In genomic region chr16:49850558-49851467, GRCh38 we compare ENCODE assay signal across 17 cellular contexts. TPM values are rescaled to one million over a fixed set of nuclear protein-coding genes. Genes with fewer than 3 reads are reported as not detected.
DNase-seq lines count a peak whose midpoint lies in the region; FAIRE-seq and TF ChIP-seq lines count a peak whose summit lies in the region.
"Had no signal": no experiment of that assay in that cellular context is flagged by ENCODE, and none has a peak within 500 bp of the region (broad histone marks: within the 10 kb centered on the region; RNA-seq: fewer than 3 reads in every experiment).

No MANE protein-coding gene starts in this region.

- CTCF ChIA-PET in H1 (lab: Charles Lee; ENCODE audit: partially characterized antibody), result interaction anchor here (0.6 to 3.6 kb wide), 4 partner anchors 10 to 97 kb away, joined by 3 to 13 read pairs (median 4); no protein-coding TSS in a partner anchor

- peaks cover 20 to 87% of the 10 kb centered on the region in 2 experiments for H3K79me2 ChIP-seq in H1 (ENCODE audit: control insufficient read depth in 1 of 2, insufficient read depth in 2 of 2, low read length in 2 of 2)
- H3K79me2 ChIP-seq in neural cell (replicated peaks; ENCODE audit: insufficient read depth, low read length), result peaks cover 78% of the 10 kb centered on the region

- TF ChIP-seq CTCF in H1 (IDR thresholded peaks at IDR 0.05; ENCODE audit: control extremely low read depth in 1 of 3, insufficient read depth in 1 of 3, low read depth in 1 of 3, low read length in 3 of 3) (no peak), neural cell (IDR thresholded peaks at IDR 0.05; ENCODE audit: poor library complexity, severe bottlenecking) (no peak)

- no peak overlapping the region for H2BK15ac ChIP-seq in H1 (ENCODE audit: low read length)

- H3K4me3 ChIP-seq in H1 (ENCODE audit: extremely low read depth in 1 of 4, insufficient read depth in 2 of 4, low read depth in 3 of 4, low read length in 4 of 4) (no peak overlapping the region), neural cell (ENCODE audit: low read length) (peak overlapping the region; percentile 73)
- H3K4me3 ChIP-seq: PC-9 had no signal

- no peak overlapping the region for H2BK5ac ChIP-seq in H1 (ENCODE audit: low read depth, low read length)

- H3K4me1 ChIP-seq in H1 (replicated peaks in 1 of 4; ENCODE audit: control insufficient read depth in 3 of 4, insufficient read depth in 4 of 4, low read length in 3 of 4), result peaks cover 14 to 41% (median 30%) of the 10 kb centered on the region in 4 experiments

- peaks cover 6% of the 10 kb centered on the region; the same call in 1 of the 2 replicates for H3K23me2 ChIP-seq in H1 (ENCODE audit: low read depth, low read length)

- no peak overlapping the region for H2BK20ac ChIP-seq in H1 (ENCODE audit: low read length)

- no peak overlapping the region for H2AK5ac ChIP-seq in H1 (ENCODE audit: low read depth, low read length)

- H3K27me3 ChIP-seq in H1 (replicated peaks in 1 of 4; ENCODE audit: control insufficient read depth in 3 of 4, extremely low read depth in 1 of 4, insufficient read depth in 3 of 4, low read length in 3 of 4), result no peaks in the 10 kb centered on the region
- H3K27me3 ChIP-seq in neural cell (ENCODE audit: insufficient read depth, low read depth, low read length), result peaks cover 6% of the 10 kb centered on the region
- H3K27me3 ChIP-seq: BE2C had no signal

- H3K14ac ChIP-seq in H1 (ENCODE audit: insufficient read length), result no peak overlapping the region

- H3K9me2 ChIP-seq in neural cell (ENCODE audit: insufficient read depth, low read length), result no peaks in the 10 kb centered on the region

- no peak for FAIRE-seq in H1 (lab: Jason Lieb, UNC)
- FAIRE-seq in urothelium cell line (lab: Jason Lieb, UNC), result peak; percentile 27
- no peak for FAIRE-seq in HTR-8/SVneo (lab: Jason Lieb, UNC)

- H4K5ac ChIP-seq in H1 (ENCODE audit: insufficient read length, low read depth, low read length), result no peak overlapping the region

- H2AFZ ChIP-seq in H1 (ENCODE audit: low read length) (no peak overlapping the region), neural cell (ENCODE audit: low read depth, low read length) (no peak overlapping the region)
- H2AFZ ChIP-seq: PC-9 had no signal

- H3K9ac ChIP-seq in H1 (replicated peaks in 1 of 4; ENCODE audit: extremely low read depth in 1 of 4, low read depth in 3 of 4, low read length in 3 of 4) (no peak overlapping the region), neural cell (ENCODE audit: low read length) (no peak overlapping the region)

- no peak overlapping the region for H4K8ac ChIP-seq in H1 (ENCODE audit: extremely low read depth, insufficient read depth, low read length)

- H3K18ac ChIP-seq in H1 (ENCODE audit: extremely low read depth, low read length), result no peak overlapping the region

- H4K20me1 ChIP-seq in H1 (replicated peaks in 1 of 2; ENCODE audit: control insufficient read depth in 1 of 2, insufficient read depth in 2 of 2, low read length in 2 of 2) (peaks cover 32 to 37% of the 10 kb centered on the region in 2 experiments), neural cell (ENCODE audit: insufficient read depth) (no peaks in the 10 kb centered on the region)

- no peak for TF ChIP-seq RAD21 in H1 (IDR thresholded peaks at IDR 0.05 in 1 of 2, conservative IDR thresholded peaks at IDR 0.05 in 1 of 2; ENCODE audit: low read depth in 2 of 2, low read length in 2 of 2)
- TF ChIP-seq RAD21 in neural cell (conservative IDR thresholded peaks at IDR 0.05), result no peak

- POLR2A ChIA-PET in H1 (lab: Charles Lee; ENCODE audit: partially characterized antibody), result interaction anchor here (1.1 to 1.6 kb wide), 4 partner anchors 9 to 76 kb away, joined by 3 to 5 read pairs (median 4); no protein-coding TSS in a partner anchor

- DNase-seq in H1 (ENCODE audit: low read depth in 1 of 2, low spot score in 2 of 2) (no peak), urothelium cell line (ENCODE audit: low spot score) (no peak), iPS-NIHi11 (ENCODE audit: low spot score) (no peak), HTR-8/SVneo (ENCODE audit: insufficient read length, low spot score) (no peak), activated T-cell treated with anti-CD3 and anti-CD28 coated beads for 4 hours (no peak)
- DNase-seq: BE2C, DMS 273 treated with DMSO at 0.1 percent for 48 hours, GOT3, HFFc6, NCI-H1436 treated with DMSO at 0.1 percent for 48 hours, NCI-H2107, NCI-H226, NCI-H526 treated with DMSO at 0.1 percent for 48 hours, PC-9 had no signal

- H3K4me2 ChIP-seq in H1 (ENCODE audit: insufficient read depth in 1 of 2, low read depth in 2 of 2, low read length in 2 of 2), result peak overlapping the region in 1 of 2 experiments; percentile 36; a peak in 2 of 4 replicates
- H3K4me2 ChIP-seq in neural cell (ENCODE audit: low read length), result no peak overlapping the region
- H3K4me2 ChIP-seq: PC-9 had no signal

- H2BK120ac ChIP-seq in H1 (replicated peaks; ENCODE audit: low read depth, low read length), result no peak overlapping the region

- 85% methylated on average over 13 of the region's 13 CpGs; no CpG with 5 or more reads in 1 of the 2 experiments for WGBS in H1 (ENCODE audit: extremely low coverage in 1 of 2, insufficient coverage in 1 of 2, insufficient read length in 1 of 2, insufficient replicate concordance in 2 of 2, low coverage in 1 of 2, low lambda C conversion rate in 2 of 2, missing lambda C conversion rate in 1 of 2), 2 experiments

- H3K9me3 ChIP-seq in H1 (ENCODE audit: insufficient read depth in 2 of 2, low read depth in 1 of 2, low read length in 1 of 2), result no peaks in the 10 kb centered on the region
- no peaks in the 10 kb centered on the region for H3K9me3 ChIP-seq in neural cell (ENCODE audit: low read length)
- H3K9me3 ChIP-seq: BE2C had no signal

- H3K23ac ChIP-seq in H1 (ENCODE audit: insufficient read length), result peak overlapping the region; percentile 54

- H4K91ac ChIP-seq in H1 (replicated peaks; ENCODE audit: insufficient read length, low read length), result no peak overlapping the region

- H3K36me3 ChIP-seq in H1 (ENCODE audit: control insufficient read depth in 2 of 4, insufficient read depth in 4 of 4, low read length in 3 of 4), result no peaks in the 10 kb centered on the region
- H3K36me3 ChIP-seq in neural cell (ENCODE audit: insufficient read depth, low read length), result no peaks in the 10 kb centered on the region
- H3K36me3 ChIP-seq: BE2C had no signal

- no peak for TF ChIP-seq POLR2A in H1 (IDR thresholded peaks at IDR 0.05; ENCODE audit: control extremely low read depth in 1 of 2, low read depth in 2 of 2, low read length in 2 of 2)

- TF ChIP-seq EP300 in H1 (IDR thresholded peaks at IDR 0.05; ENCODE audit: borderline replicate concordance in 1 of 2, low read depth in 2 of 2, low read length in 2 of 2), result no peak
- TF ChIP-seq EP300 in neural cell (conservative IDR thresholded peaks at IDR 0.05; ENCODE audit: poor library complexity, severe bottlenecking), result no peak

- no peak overlapping the region for H2BK12ac ChIP-seq in H1 (ENCODE audit: low read depth, low read length)

- H3K4ac ChIP-seq in H1 (replicated peaks; ENCODE audit: insufficient read length, low read depth, low read length), result no peak overlapping the region

- peaks cover 23% of the 10 kb centered on the region for H3K79me1 ChIP-seq in H1 (ENCODE audit: low read depth, low read length)

- peaks cover 6% of the 10 kb centered on the region for H3F3A ChIP-seq in neural cell (ENCODE audit: insufficient read depth, low read length, poor library complexity, severe bottlenecking)

- H3K56ac ChIP-seq in H1 (replicated peaks; ENCODE audit: insufficient read length, low read depth, low read length), result no peak overlapping the region

- H3K27ac ChIP-seq in H1 (ENCODE audit: low read depth, low read length) (no peak overlapping the region), neural cell (ENCODE audit: low read length) (no peak overlapping the region)
- H3K27ac ChIP-seq: PC-9 had no signal

TF ChIP-seq in PFSK-1, 5 proteins besides CTCF, POLR2A, EP300 and RAD21:
- TF ChIP-seq POLR2AphosphoS5 (IDR thresholded peaks at IDR 0.05; ENCODE audit: low read depth, low read length) (peak; percentile 30; the same call in 1 of the 2 replicates), SIN3A (IDR thresholded peaks at IDR 0.05; ENCODE audit: borderline replicate concordance, insufficient read depth, low read length) (no peak), TAF1 (IDR thresholded peaks at IDR 0.05; ENCODE audit: borderline replicate concordance, insufficient read depth, low read length) (no peak)

TF ChIP-seq in H1, 55 proteins besides CTCF, POLR2A, EP300 and RAD21 (continues in another document):
- TF ChIP-seq E2F6 (IDR thresholded peaks at IDR 0.05), result no peak
- no peak for TF ChIP-seq EZH2 (IDR thresholded peaks at IDR 0.05; ENCODE audit: low read depth, low read length, severe bottlenecking)
- TF ChIP-seq ZNF274 (IDR thresholded peaks at IDR 0.05; ENCODE audit: borderline replicate concordance, extremely low read depth, low read length), result no peak

TF ChIP-seq in neural cell, 6 proteins besides CTCF, POLR2A, EP300 and RAD21 (continues in another document):
- no peak for TF ChIP-seq POLR2AphosphoS5 (IDR thresholded peaks at IDR 0.05)
- no peak for TF ChIP-seq EZH2 (IDR thresholded peaks at IDR 0.05; ENCODE audit: borderline replicate concordance, insufficient read depth, low read length, poor library complexity, severe bottlenecking)
- no peak for TF ChIP-seq MXI1 (conservative IDR thresholded peaks at IDR 0.05; ENCODE audit: poor library complexity, severe bottlenecking)
- no peak for TF ChIP-seq TAF1 (IDR thresholded peaks at IDR 0.05; ENCODE audit: low read depth)

RNA-seq across cellular contexts. Expression of gene ZNF423, which starts 5.1 kb away (rescaled TPM):
- 17.0 TPM for polyA plus RNA-seq in PFSK-1 (2012; ENCODE audit: insufficient read length, low read depth)
- total RNA-seq in H1 (2021; fragmentation: NEBNext Ultra II Directional; extraction: Animal tissue kit (Norgen Biotek cat#: 25700)), result 52.3 and 55.0 TPM in 2 replicates
- polyA plus RNA-seq in H1 (2011; rRNA removed) (38.2 and 41.2 TPM in 2 replicates), neural cell (3.0 and 4.5 TPM in 2 replicates)
- polyA plus RNA-seq in H1 (2011; cell fraction: cytosol; rRNA removed), result 21.9 TPM
- 39.6 TPM for polyA plus RNA-seq in H1 (2011; cell fraction: nucleus; rRNA removed)
- 39.6 to 51.6 TPM (median 48.3 TPM) in 4 replicates for polyA plus RNA-seq in H1 (2012, experiment 1 of 2)
- 33.1 TPM for polyA plus RNA-seq in H1 (2012, experiment 2 of 2)
- 24.8 TPM for polyA plus RNA-seq in H1 (2013, experiment 1 of 2)
- 27.0 TPM for polyA plus RNA-seq in H1 (2013, experiment 2 of 2)
- 47.8 and 68.0 TPM in 2 replicates for polyA minus RNA-seq in H1 (2011; rRNA and poly(A)+ RNA removed)
- polyA minus RNA-seq in H1 (2011; cell fraction: cytosol; rRNA and poly(A)+ RNA removed), result 46.3 TPM
- 49.0 TPM for polyA minus RNA-seq in H1 (2011; cell fraction: nucleus; rRNA and poly(A)+ RNA removed)
- 14.9 and 16.7 TPM in 2 replicates for polyA minus RNA-seq in neural cell
- total RNA-seq: HFFc6, HT-29, PC-9 had no signal
